15 cellular contexts compared by ENCODE assay signal in the genomic region with DNA sequence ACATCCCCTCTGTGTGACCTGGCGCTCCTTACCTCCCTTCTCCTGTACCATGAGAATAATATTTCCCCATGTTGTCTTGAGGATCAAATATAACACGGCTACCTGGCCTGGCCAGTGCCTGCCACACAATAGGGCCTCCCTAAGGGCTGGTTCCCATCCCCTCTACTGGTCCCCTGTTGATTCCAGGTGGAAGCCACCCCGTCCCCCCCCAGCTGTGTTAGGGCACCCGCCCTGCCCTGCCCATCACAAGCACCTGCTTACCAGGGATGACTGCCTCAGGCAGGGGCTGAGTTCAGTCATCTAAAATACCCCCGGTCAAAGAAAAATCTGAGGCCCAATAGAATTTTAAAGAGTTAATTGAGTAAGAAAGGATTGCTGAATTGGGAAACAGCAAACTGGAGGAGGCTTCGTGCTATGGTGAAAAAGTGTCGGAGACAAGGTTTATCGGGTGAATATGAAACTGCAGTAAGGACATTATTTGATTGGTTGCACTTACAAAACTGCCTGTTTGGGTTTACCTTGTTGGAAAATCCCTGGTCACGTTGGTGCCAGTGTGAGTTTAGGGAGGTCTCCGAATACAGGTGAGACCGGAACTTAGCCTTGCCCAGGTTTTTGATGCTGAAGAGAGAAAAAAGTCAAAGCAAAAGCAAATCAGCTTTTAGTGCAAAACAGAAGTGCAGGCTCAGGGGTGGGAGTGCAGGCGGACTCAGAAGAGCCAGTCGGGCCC. TPM values are rescaled to one million over a fixed set of nuclear protein-coding genes. Genes with fewer than 3 reads are reported as not detected.
DNase-seq lines count a peak whose midpoint lies in the region; ATAC-seq and TF ChIP-seq lines count a peak whose summit lies in the region.
"Had no signal": no experiment of that assay in that cellular context is flagged by ENCODE, and none has a peak within 500 bp of the region (broad histone marks: within the 10 kb centered on the region; RNA-seq: fewer than 3 reads in every experiment).

No MANE protein-coding gene starts in this region.

- H3K4me3 Mint-ChIP-seq in endothelial cell (ENCODE audit: unreplicated experiment) (peak overlapping the region; percentile 67), Caco-2 (ENCODE audit: unreplicated experiment) (no peak overlapping the region)

- no peaks in the 10 kb centered on the region for H3K9me3 Mint-ChIP-seq in endothelial cell (ENCODE audit: unreplicated experiment)
- H3K9me3 Mint-ChIP-seq in Caco-2 (ENCODE audit: unreplicated experiment), result no peaks in the 10 kb centered on the region

- H3K27ac ChIP-seq in psoas muscle, result peak overlapping the region; percentile 16
- H3K27ac ChIP-seq in A673 (ENCODE audit: low read depth, low read length, poor library complexity, severe bottlenecking), result no peak overlapping the region
- H3K27ac ChIP-seq: 22Rv1, SJSA1 had no signal

- peaks cover 9% of the 10 kb centered on the region for H3K36me3 Mint-ChIP-seq in endothelial cell (ENCODE audit: low read depth, unreplicated experiment)
- H3K36me3 Mint-ChIP-seq in Caco-2 (ENCODE audit: insufficient read depth, unreplicated experiment), result no peaks in the 10 kb centered on the region

- TF ChIP-seq CTCF in endothelial cell (IDR thresholded peaks at IDR 0.05; ENCODE audit: unreplicated experiment), result no peak
- TF ChIP-seq CTCF in psoas muscle (IDR thresholded peaks at IDR 0.05), result no peak
- no peak for TF ChIP-seq CTCF in Caco-2 (IDR thresholded peaks at IDR 0.05; ENCODE audit: insufficient read depth in 1 of 2, low read depth in 1 of 2, low read length in 1 of 2, severe bottlenecking in 1 of 2, unreplicated experiment in 1 of 2)
- no peak for TF ChIP-seq CTCF in A673 (conservative IDR thresholded peaks at IDR 0.05; ENCODE audit: low read depth, low read length)

- ATAC-seq in psoas muscle (no peak), GM21619 (IDR thresholded peaks at IDR 0.05; ENCODE audit: unreplicated experiment) (no peak)

- H3K27me3 ChIP-seq in psoas muscle (ENCODE audit: insufficient read depth in 3 of 3, low read length in 2 of 3) (no peaks in the 10 kb centered on the region), Caco-2 (replicated peaks; ENCODE audit: control insufficient read depth, insufficient read depth, low read length) (no peaks in the 10 kb centered on the region), A673 (replicated peaks; ENCODE audit: insufficient read depth, low read depth, low read length, poor library complexity) (no peaks in the 10 kb centered on the region)
- H3K27me3 ChIP-seq: SJSA1 had no signal

- H3K4me1 Mint-ChIP-seq in endothelial cell (ENCODE audit: unreplicated experiment) (peaks cover 71% of the 10 kb centered on the region), Caco-2 (ENCODE audit: low read depth, unreplicated experiment) (no peaks in the 10 kb centered on the region)

- DNase-seq in NCI-H1417 (lab: John Stamatoyannopoulos, UW) (peak in 2 of 3 experiments; percentile 5 to 16), NCI-H1417 treated with DMSO at 0.1 percent for 48 hours (lab: John Stamatoyannopoulos, UW) (no peak), RPMI8226 (peak; percentile 43), endothelial cell (ENCODE audit: low spot score) (no peak), psoas muscle (no peak), Caco-2 (no peak), A673 (ENCODE audit: low spot score) (no peak)
- DNase-seq: activated CD4-positive, alpha-beta T cell treated with anti-CD3 and anti-CD28 coated beads, Interleukin-2, amount 50 U/mL, for 4 hours; cerebellar nuclear complex; foreskin fibroblast; midbrain had no signal

- peaks cover 14% of the 10 kb centered on the region for H3K27me3 Mint-ChIP-seq in endothelial cell (ENCODE audit: unreplicated experiment)
- H3K27me3 Mint-ChIP-seq in Caco-2 (ENCODE audit: insufficient read depth, unreplicated experiment), result peaks cover 3% of the 10 kb centered on the region

- H3K4me1 ChIP-seq in psoas muscle, result peaks cover 6% of the 10 kb centered on the region
- no peaks in the 10 kb centered on the region for H3K4me1 ChIP-seq in Caco-2
- H3K4me1 ChIP-seq in A673 (ENCODE audit: insufficient read depth, low read length, poor library complexity, severe bottlenecking), result peaks cover 16% of the 10 kb centered on the region

- intact Hi-C loops in psoas muscle (cut with DNase I), result no loop called here
- intact Hi-C loops in Caco-2 (cut with micrococcal nuclease; ENCODE audit: unreplicated experiment), result no loop called here
- intact Hi-C loops in A673 (cut with micrococcal nuclease; ENCODE audit: unreplicated experiment), result no loop called here

- H3K9me3 ChIP-seq in psoas muscle (no peaks in the 10 kb centered on the region), Caco-2 (no peaks in the 10 kb centered on the region), A673 (ENCODE audit: low read depth, low read length, poor library complexity, severe bottlenecking) (no peaks in the 10 kb centered on the region)
- H3K9me3 ChIP-seq: SJSA1 had no signal

- H3K4me3 ChIP-seq in psoas muscle, result no peak overlapping the region
- no peak overlapping the region for H3K4me3 ChIP-seq in Caco-2 (ENCODE audit: low read depth, low read length)
- no peak overlapping the region for H3K4me3 ChIP-seq in A673 (ENCODE audit: low read depth, low read length, poor library complexity, severe bottlenecking)
- H3K4me3 ChIP-seq: SJSA1, smooth muscle cell had no signal

- H3K27ac Mint-ChIP-seq in endothelial cell (ENCODE audit: unreplicated experiment) (peak overlapping the region; percentile 100), Caco-2 (ENCODE audit: unreplicated experiment) (no peak overlapping the region)

- POLR2A ChIA-PET in Caco-2 (lab: Charles Lee) (no interaction called here), A673 (lab: Charles Lee; ENCODE audit: low non-redundant PET) (no interaction called here)

- WGBS in psoas muscle, 3 donors, result 89 to 93% (median 91%) methylated on average over 13 of the region's 13 CpGs

- BruUV-seq in Caco-2 (replicated peaks; lab: Mats Ljungman, UMichigan) (no TSS peak), A673 (replicated peaks; lab: Mats Ljungman, UMichigan) (no TSS peak)

- H3K36me3 ChIP-seq in psoas muscle (ENCODE audit: insufficient read depth in 1 of 2, low read depth in 1 of 2) (no peaks in the 10 kb centered on the region), Caco-2 (ENCODE audit: control insufficient read depth, insufficient read depth, low read length) (no peaks in the 10 kb centered on the region), A673 (ENCODE audit: insufficient read depth, low read length, poor library complexity, severe bottlenecking) (no peaks in the 10 kb centered on the region)
- H3K36me3 ChIP-seq: SJSA1 had no signal

- CTCF ChIA-PET in Caco-2 (lab: Charles Lee), result no interaction called here
- CTCF ChIA-PET in A673 (lab: Charles Lee), result no interaction called here

RNA-seq across cellular contexts. Expression of a gene that starts 5.2 kb away (rescaled TPM):
- total RNA-seq in endothelial cell (ENCODE audit: unreplicated experiment), result 2.5 TPM
- total RNA-seq in psoas muscle, result 10 to 100 TPM in 3 of 4 donors, 1 to 10 TPM in 1; 5.7 to 16.3 (median 13.5) TPM
- 1 to 10 TPM; 5.3 to 6.0 (median 5.8) TPM for polyA plus RNA-seq in psoas muscle
- total RNA-seq in Caco-2 (2022), result 0.32 and 0.39 TPM in 2 replicates
- total RNA-seq in A673 (2021), result 0.30 and 0.87 TPM in 2 replicates
- total RNA-seq: smooth muscle cell had no signal

RNA-seq across cellular contexts. Expression of a gene that starts 18.8 kb away (rescaled TPM):
- 55.3 TPM for total RNA-seq in endothelial cell (ENCODE audit: unreplicated experiment)
- total RNA-seq in psoas muscle, result 10 to 100 TPM; 24.4 to 54.7 (median 43.6) TPM
- 10 to 100 TPM; 17.5 to 52.2 (median 26.8) TPM for polyA plus RNA-seq in psoas muscle
- total RNA-seq in Caco-2 (2022), result 7.9 and 10.0 TPM in 2 replicates
- total RNA-seq in A673 (2021), result 37.9 and 45.1 TPM in 2 replicates

RNA-seq across cellular contexts. Expression of a gene that starts 56.5 kb away (rescaled TPM):
- total RNA-seq in endothelial cell (ENCODE audit: unreplicated experiment) (4.4 TPM), psoas muscle (1 to 10 TPM in 3 of 4 donors, under 1 TPM in 1; 0.86 to 6.8 (median 2.5) TPM), Caco-2 (2022) (not detected in 2 replicates), A673 (2021) (1.6 and 4.2 TPM in 2 replicates)
- polyA plus RNA-seq in psoas muscle, result 1 to 10 TPM; 1.1 to 2.1 (median 1.6) TPM
- polyA plus RNA-seq: smooth muscle cell had no signal

Comparison
In these comparisons a context has a peak if more than half of its experiments do, and no peak if none do; other contexts are left out.
1. DNase-seq: peak in NCI-H1417 (2 of 3) and RPMI8226 (single experiment); none in NCI-H1417 treated with DMSO at 0.1 percent for 48 hours (single experiment), endothelial cell (single experiment), psoas muscle (0 of 2), Caco-2 (0 of 2) and A673 (single experiment).